Comparison of ENCODE assay signal across 23 cellular contexts in genomic region chr15:80496101-80496500, GRCh38.
DNase-seq lines count a peak whose midpoint lies in the region; ATAC-seq, FAIRE-seq and TF ChIP-seq lines count a peak whose summit lies in the region.
"Had no signal": no experiment of that assay in that cellular context is flagged by ENCODE, and none has a peak within 500 bp of the region (broad histone marks: within the 10 kb centered on the region; RNA-seq: fewer than 3 reads in every experiment).

No MANE protein-coding gene starts in this region.

- H2BK12ac ChIP-seq in mesenchymal stem cell (ENCODE audit: low read length in 2 of 2): peak overlapping the region in 1 of 2 experiments; percentile 12

- peak; percentile 32 for DNase-seq in GM03348 (ENCODE audit: low spot score)
- no peak for DNase-seq in astrocyte (ENCODE audit: low read depth)
- DNase-seq in mesenchymal stem cell: no peak
- DNase-seq in DMS114 treated with DMSO at 0.1 percent for 48 hours (lab: John Stamatoyannopoulos, UW; ENCODE audit: unreplicated experiment): no peak
- DNase-seq: AML-193; CD8-positive, alpha-beta memory T cell; DMS79; KG1; NCI-H1092; NCI-H1436 treated with DMSO at 0.1 percent for 48 hours; NCI-H1930; NCI-H748 treated with DMSO at 0.1 percent for 48 hours; PC-9; RPMI8226; SHP77 treated with DMSO at 0.1 percent for 48 hours; SW 1271 had no signal

- H3K4me2 ChIP-seq in astrocyte (ENCODE audit: low read length) (no peak overlapping the region), mesenchymal stem cell (ENCODE audit: low read length, poor library complexity, severe bottlenecking) (no peak overlapping the region)
- H3K4me2 ChIP-seq: PC-9 had no signal

- H4K8ac ChIP-seq in mesenchymal stem cell (ENCODE audit: low read length): no peak overlapping the region

- peak; percentile 45 for FAIRE-seq in astrocyte (lab: Jason Lieb, UNC)
- FAIRE-seq: GM12878 had no signal

- no peak overlapping the region for H2BK5ac ChIP-seq in mesenchymal stem cell (ENCODE audit: low read depth, low read length, poor library complexity, severe bottlenecking)

- H2AK5ac ChIP-seq in mesenchymal stem cell (ENCODE audit: low read length, severe bottlenecking): peak overlapping the region; percentile 94

- H3K18ac ChIP-seq in mesenchymal stem cell (ENCODE audit: low read depth in 1 of 2, low read length in 2 of 2): no peak overlapping the region

- no peaks in the 10 kb centered on the region for H4K20me1 ChIP-seq in astrocyte (ENCODE audit: insufficient read depth, low read length)

- H3K79me1 ChIP-seq in mesenchymal stem cell (replicated peaks; ENCODE audit: low read length, poor library complexity, severe bottlenecking): peaks cover 13% of the 10 kb centered on the region

- H3K4me3 ChIP-seq in astrocyte (ENCODE audit: insufficient read depth, low read depth, low read length) (no peak overlapping the region), mesenchymal stem cell (ENCODE audit: insufficient read depth in 1 of 2, low read depth in 1 of 2, low read length in 2 of 2) (no peak overlapping the region)
- H3K4me3 ChIP-seq: GM12878, HAP-1, PC-9, SK-N-MC had no signal

- H3K36me3 Mint-ChIP-seq in astrocyte (ENCODE audit: low read depth, unreplicated experiment): no peaks in the 10 kb centered on the region
- H3K36me3 Mint-ChIP-seq: CD8-positive, alpha-beta memory T cell had no signal

- no peaks in the 10 kb centered on the region for H3K9me3 ChIP-seq in astrocyte (ENCODE audit: insufficient read depth, low read depth, low read length)
- H3K9me3 ChIP-seq in mesenchymal stem cell (ENCODE audit: control insufficient read depth, low read length): no peaks in the 10 kb centered on the region
- H3K9me3 ChIP-seq: HAP-1 had no signal

- H3K4ac ChIP-seq in mesenchymal stem cell (ENCODE audit: low read depth in 1 of 2, low read length in 2 of 2): no peak overlapping the region

- no peak overlapping the region for H3K14ac ChIP-seq in mesenchymal stem cell (ENCODE audit: low read length in 2 of 2)

- H2BK15ac ChIP-seq in mesenchymal stem cell (ENCODE audit: low read depth, poor library complexity, severe bottlenecking): no peak overlapping the region

- H3K27me3 Mint-ChIP-seq in astrocyte (ENCODE audit: low read depth, unreplicated experiment): no peaks in the 10 kb centered on the region

- H4K91ac ChIP-seq in mesenchymal stem cell (ENCODE audit: low read length): no peak overlapping the region

- H2BK120ac ChIP-seq in mesenchymal stem cell (ENCODE audit: low read depth, low read length): no peak overlapping the region

- ATAC-seq in GM21390 (IDR thresholded peaks at IDR 0.05; ENCODE audit: unreplicated experiment) (no peak), GM21360 (IDR thresholded peaks at IDR 0.05; ENCODE audit: unreplicated experiment) (no peak), HG03280 (IDR thresholded peaks at IDR 0.05; ENCODE audit: unreplicated experiment) (no peak)
- ATAC-seq: GM12878 had no signal

- WGBS in mesenchymal stem cell: 100% methylated on average over 2 of the region's 2 CpGs

- no peaks in the 10 kb centered on the region for H3K79me2 ChIP-seq in astrocyte (ENCODE audit: insufficient read depth, low read length)

- H3K4me3 Mint-ChIP-seq in astrocyte (ENCODE audit: unreplicated experiment): no peak overlapping the region
- H3K4me3 Mint-ChIP-seq: CD8-positive, alpha-beta memory T cell had no signal

- H3K4me1 Mint-ChIP-seq in astrocyte (ENCODE audit: low read depth, unreplicated experiment): peaks cover 51% of the 10 kb centered on the region
- H3K4me1 Mint-ChIP-seq: CD8-positive, alpha-beta memory T cell had no signal

- H2AFZ ChIP-seq in astrocyte (ENCODE audit: low read depth, low read length) (no peak overlapping the region), mesenchymal stem cell (ENCODE audit: low read depth, low read length) (no peak overlapping the region)
- H2AFZ ChIP-seq: PC-9 had no signal

- H3K9me3 Mint-ChIP-seq in astrocyte (ENCODE audit: unreplicated experiment): no peaks in the 10 kb centered on the region
- H3K9me3 Mint-ChIP-seq: CD8-positive, alpha-beta memory T cell had no signal

- H3K27ac ChIP-seq in astrocyte (ENCODE audit: low read depth, low read length) (no peak overlapping the region), mesenchymal stem cell (ENCODE audit: low read length, poor library complexity, severe bottlenecking) (no peak overlapping the region)
- H3K27ac ChIP-seq: C4-2B, PC-9, SK-N-MC had no signal

- TF ChIP-seq CTCF in astrocyte (IDR thresholded peaks at IDR 0.05; ENCODE audit: insufficient read depth, low read depth, low read length): no peak

- no peak overlapping the region for H3K9ac ChIP-seq in astrocyte (ENCODE audit: low read length)
- H3K9ac ChIP-seq in mesenchymal stem cell (ENCODE audit: low read length): peak overlapping the region; percentile 34

- H3K23ac ChIP-seq in mesenchymal stem cell (ENCODE audit: low read length in 2 of 2): no peak overlapping the region

- H3K4me1 ChIP-seq in astrocyte (ENCODE audit: insufficient read depth, low read length) (peaks cover 18% of the 10 kb centered on the region), mesenchymal stem cell (ENCODE audit: control insufficient read depth, insufficient read depth, low read depth, low read length) (peaks cover 30% of the 10 kb centered on the region)
- H3K4me1 ChIP-seq: HAP-1 had no signal

- H3K36me3 ChIP-seq in astrocyte (ENCODE audit: insufficient read depth, low read length): no peaks in the 10 kb centered on the region
- H3K36me3 ChIP-seq in mesenchymal stem cell (ENCODE audit: control insufficient read depth in 1 of 2, insufficient read depth in 2 of 2, low read depth in 1 of 2, low read length in 2 of 2): no peaks in the 10 kb centered on the region
- H3K36me3 ChIP-seq: HAP-1 had no signal

- no peak overlapping the region for H3K27ac Mint-ChIP-seq in astrocyte (ENCODE audit: unreplicated experiment)
- H3K27ac Mint-ChIP-seq: CD8-positive, alpha-beta memory T cell had no signal

- no peaks in the 10 kb centered on the region for H3K27me3 ChIP-seq in astrocyte (ENCODE audit: insufficient read depth, low read length)
- H3K27me3 ChIP-seq in mesenchymal stem cell (ENCODE audit: control insufficient read depth in 1 of 2, insufficient read depth in 1 of 2, low read length in 2 of 2): no peaks in the 10 kb centered on the region
